In genomic region chr12:22047495-22047894, GRCh38 we compare ENCODE assay signal across 10 cellular contexts. TPM values are rescaled to one million over a fixed set of nuclear protein-coding genes. Genes with fewer than 3 reads are reported as not detected.
DNase-seq lines count a peak whose midpoint lies in the region; TF ChIP-seq lines count a peak whose summit lies in the region.
"Had no signal": no experiment of that assay in that cellular context is flagged by ENCODE, and none has a peak within 500 bp of the region (broad histone marks: within the 10 kb centered on the region; RNA-seq: fewer than 3 reads in every experiment).

No MANE protein-coding gene starts in this region.

- H3K79me2 ChIP-seq in parathyroid adenoma, result peaks cover 16% of the 10 kb centered on the region

- no peak for TF ChIP-seq CTCF in epithelial cell of esophagus (IDR thresholded peaks at IDR 0.05; ENCODE audit: insufficient read depth, low read depth, low read length, missing control alignments)
- no peak for TF ChIP-seq CTCF in parathyroid adenoma (IDR thresholded peaks at IDR 0.05)

- H3K9me3 ChIP-seq in SK-N-MC (ENCODE audit: low read depth, low read length) (no peaks in the 10 kb centered on the region), parathyroid adenoma (ENCODE audit: control insufficient read depth, low read length) (no peaks in the 10 kb centered on the region)
- H3K9me3 ChIP-seq: upper lobe of left lung had no signal

- H3K27me3 ChIP-seq in H7 (ENCODE audit: control insufficient read depth, insufficient read depth, low read length) (no peaks in the 10 kb centered on the region), parathyroid adenoma (ENCODE audit: control insufficient read depth, insufficient read depth, low read length) (no peaks in the 10 kb centered on the region)
- H3K27me3 ChIP-seq: upper lobe of left lung had no signal

- H3K4me3 ChIP-seq in H7 (ENCODE audit: insufficient read depth, low read depth, low read length) (peak overlapping the region; percentile 77; the same call in 1 of the 2 replicates), SK-N-MC (peak overlapping the region; percentile 99), epithelial cell of esophagus (ENCODE audit: low read length) (peak overlapping the region; percentile 85), parathyroid adenoma (ENCODE audit: low read depth, low read length) (peak overlapping the region; percentile 98)

- no peak overlapping the region for H3K27ac ChIP-seq in SK-N-MC
- peak overlapping the region; percentile 96 for H3K27ac ChIP-seq in parathyroid adenoma

- H3K9ac ChIP-seq in SK-N-MC (ENCODE audit: insufficient read length) (peak overlapping the region; percentile 87), parathyroid adenoma (no peak overlapping the region)

- DNase-seq in H7, result no peak
- DNase-seq in SK-N-MC (ENCODE audit: low read depth, low spot score), result no peak
- no peak for DNase-seq in epithelial cell of esophagus (ENCODE audit: low read depth)
- DNase-seq in CD1c-positive myeloid dendritic cell (ENCODE audit: extremely low spot score), result no peak
- no peak for DNase-seq in NOMO-1 treated with dmso at 0.1 percent for 144 hours (lab: John Stamatoyannopoulos, UW; ENCODE audit: unreplicated experiment)
- no peak for DNase-seq in DMS 273 treated with DMSO at 0.1 percent for 48 hours (lab: John Stamatoyannopoulos, UW)
- DNase-seq: left cardiac atrium; stimulated activated CD4-positive, alpha-beta T cell treated with anti-CD3 and anti-CD28 coated beads, Interleukin-12 subunit alpha, Interleukin-12 subunit beta, amount 100 ng/mL, for 4 hours; upper lobe of left lung had no signal

- H3K36me3 ChIP-seq in H7 (replicated peaks; ENCODE audit: control insufficient read depth, insufficient read depth, low read length) (no peaks in the 10 kb centered on the region; the same call in 1 of the 2 replicates), SK-N-MC (ENCODE audit: insufficient read depth, low read length) (peaks cover 9% of the 10 kb centered on the region), parathyroid adenoma (ENCODE audit: control insufficient read depth, insufficient read depth, low read length) (no peaks in the 10 kb centered on the region)

- peaks cover 27% of the 10 kb centered on the region for H3K4me1 ChIP-seq in parathyroid adenoma

- H3K4me2 ChIP-seq in parathyroid adenoma (ENCODE audit: low read length), result peak overlapping the region; percentile 66

- no peak overlapping the region for H2AFZ ChIP-seq in parathyroid adenoma

RNA-seq across cellular contexts. Expression of gene CMAS, which starts 1.5 kb away (rescaled TPM):
- 62.4 and 71.7 TPM in 2 replicates for total RNA-seq in H7 (2014; rRNA removed; shearing (Covaris generic))
